Comparison of ENCODE assay signal across 17 cellular contexts in genomic region chr6:33985947-33986346, GRCh38.
A peak's percentile ranks its signal among the peaks of the same experiment; 100 is the strongest.
DNase-seq lines count a peak whose midpoint lies in the region; ATAC-seq and TF ChIP-seq lines count a peak whose summit lies in the region.
"Had no signal": no experiment of that assay in that cellular context is flagged by ENCODE, and none has a peak within 500 bp of the region (broad histone marks: within the 10 kb centered on the region; RNA-seq: fewer than 3 reads in every experiment).

No MANE protein-coding gene starts in this region.

- H3K4me1 ChIP-seq in heart left ventricle (peaks cover 0 to 5% (median 0%) of the 10 kb centered on the region in 12 donors), endodermal cell (ENCODE audit: control insufficient read depth, insufficient read depth, low read length) (peaks cover 20% of the 10 kb centered on the region), neural progenitor cell (peaks cover 9% of the 10 kb centered on the region), upper lobe of right lung (no peaks in the 10 kb centered on the region)
- H3K4me1 ChIP-seq: HAP-1 had no signal

- no peak overlapping the region for H3K9ac ChIP-seq in endodermal cell (ENCODE audit: extremely low read depth, low read length, poor library complexity, severe bottlenecking)
- no peak overlapping the region for H3K9ac ChIP-seq in neural progenitor cell

- H3K4me1 Mint-ChIP-seq in endodermal cell: peaks cover 44% of the 10 kb centered on the region
- H3K4me1 Mint-ChIP-seq in neural progenitor cell: peaks cover 21% of the 10 kb centered on the region
- H3K4me1 Mint-ChIP-seq: B cell had no signal

- H4K20me1 ChIP-seq in neural progenitor cell (ENCODE audit: low read depth): no peaks in the 10 kb centered on the region

- H3K27ac Mint-ChIP-seq in endodermal cell: no peak overlapping the region
- H3K27ac Mint-ChIP-seq in neural progenitor cell: peak overlapping the region; percentile 15
- H3K27ac Mint-ChIP-seq: B cell; CD4-positive, alpha-beta T cell had no signal

- H3K36me3 Mint-ChIP-seq in endodermal cell (ENCODE audit: low read depth) (no peaks in the 10 kb centered on the region), neural progenitor cell (no peaks in the 10 kb centered on the region)

- H3K4me3 ChIP-seq in heart left ventricle: no peak overlapping the region
- no peak overlapping the region for H3K4me3 ChIP-seq in endodermal cell (ENCODE audit: low read length)
- H3K4me3 ChIP-seq in neural progenitor cell: no peak overlapping the region
- no peak overlapping the region for H3K4me3 ChIP-seq in upper lobe of right lung
- H3K4me3 ChIP-seq: HAP-1 had no signal

- no peak overlapping the region for H3K4me3 Mint-ChIP-seq in endodermal cell
- H3K4me3 Mint-ChIP-seq in neural progenitor cell: no peak overlapping the region
- H3K4me3 Mint-ChIP-seq: B cell; CD4-positive, alpha-beta T cell had no signal

- 42 to 76% (median 58%) methylated on average over 1 of the region's 1 CpG for WGBS in heart left ventricle, 4 donors
- 92 to 100% methylated on average over 1 of the region's 1 CpG for WGBS in endodermal cell (ENCODE audit: insufficient coverage in 1 of 2, insufficient read length in 1 of 2), 2 experiments

- H3K27ac ChIP-seq in heart left ventricle (no peak overlapping the region), endodermal cell (ENCODE audit: low read depth, low read length) (no peak overlapping the region), neural progenitor cell (no peak overlapping the region), upper lobe of right lung (no peak overlapping the region)

- DNase-seq in cardiac septum (ENCODE audit: low spot score) (peak; percentile 14), heart left ventricle (no peak), endodermal cell (peak; percentile 13), neural progenitor cell (ENCODE audit: low spot score) (no peak), upper lobe of right lung (peak; percentile 18), NCI-H226 (no peak), NCI-H82 treated with DMSO at 0.1 percent for 48 hours (lab: John Stamatoyannopoulos, UW; ENCODE audit: unreplicated experiment) (no peak)
- DNase-seq in stimulated activated CD4-positive, alpha-beta T cell treated with anti-CD3 and anti-CD28 coated beads, Interleukin-1b, Interleukin-23, amount 100 ng/mL, for 48 hours: no peak
- DNase-seq: 8988T; ACHN; C1 segment of cervical spinal cord; Calu3; CD4-positive, alpha-beta T cell; DMS 273 treated with DMSO at 0.1 percent for 48 hours; GOT3 had no signal

- ATAC-seq in heart left ventricle: no peak
- no peak for ATAC-seq in upper lobe of right lung

- H3K27me3 Mint-ChIP-seq in endodermal cell (ENCODE audit: insufficient read depth) (peaks cover 41% of the 10 kb centered on the region), neural progenitor cell (ENCODE audit: insufficient read depth, low read depth) (peaks cover 16% of the 10 kb centered on the region)
- H3K27me3 Mint-ChIP-seq: CD4-positive, alpha-beta T cell had no signal

- intact Hi-C loops in cardiac septum (cut with DNase I) (no loop called here), heart left ventricle (cut with DNase I) (no loop called here), upper lobe of right lung (cut with DNase I) (no loop called here)

- H3K4me2 ChIP-seq in neural progenitor cell: no peak overlapping the region

- H3K27me3 ChIP-seq in heart left ventricle (peaks cover 0 to 35% (median 5%) of the 10 kb centered on the region in 9 donors), endodermal cell (ENCODE audit: control insufficient read depth, insufficient read depth, low read length, poor library complexity, severe bottlenecking) (peaks cover 4% of the 10 kb centered on the region), neural progenitor cell (no peaks in the 10 kb centered on the region), upper lobe of right lung (no peaks in the 10 kb centered on the region)

- H2AFZ ChIP-seq in neural progenitor cell (replicated peaks): no peak overlapping the region

- H3K9me3 ChIP-seq in heart left ventricle: no peaks in the 10 kb centered on the region
- peaks cover 9% of the 10 kb centered on the region for H3K9me3 ChIP-seq in endodermal cell (ENCODE audit: control insufficient read depth, low read length)
- no peaks in the 10 kb centered on the region for H3K9me3 ChIP-seq in neural progenitor cell (ENCODE audit: low read depth)
- no peaks in the 10 kb centered on the region for H3K9me3 ChIP-seq in upper lobe of right lung
- H3K9me3 ChIP-seq: HAP-1 had no signal

- H3K36me3 ChIP-seq in heart left ventricle (no peaks in the 10 kb centered on the region), endodermal cell (ENCODE audit: control insufficient read depth, insufficient read depth, low read length) (no peaks in the 10 kb centered on the region), neural progenitor cell (no peaks in the 10 kb centered on the region), upper lobe of right lung (no peaks in the 10 kb centered on the region)
- H3K36me3 ChIP-seq: HAP-1 had no signal

- TF ChIP-seq CTCF in heart left ventricle (IDR thresholded peaks at IDR 0.05) (no peak), endodermal cell (conservative IDR thresholded peaks at IDR 0.05) (no peak), neural progenitor cell (IDR thresholded peaks at IDR 0.05) (no peak), upper lobe of right lung (IDR thresholded peaks at IDR 0.05) (no peak)

- no peaks in the 10 kb centered on the region for H3F3A ChIP-seq in neural progenitor cell (ENCODE audit: low read depth)

- no peak for TF ChIP-seq POLR2A in heart left ventricle (IDR thresholded peaks at IDR 0.05)

- H3K79me2 ChIP-seq in neural progenitor cell (ENCODE audit: low read depth): no peaks in the 10 kb centered on the region

- H3K9me3 Mint-ChIP-seq in endodermal cell: peaks cover 8% of the 10 kb centered on the region
- no peaks in the 10 kb centered on the region for H3K9me3 Mint-ChIP-seq in neural progenitor cell
- H3K9me3 Mint-ChIP-seq: CD4-positive, alpha-beta T cell had no signal

Comparison
In these comparisons a context has a peak if more than half of its experiments do, and no peak if none do; other contexts are left out.
1. DNase-seq: peak in cardiac septum (single experiment), endodermal cell (single experiment) and upper lobe of right lung (single experiment); none in heart left ventricle (0 of 5), neural progenitor cell (single experiment), stimulated activated CD4-positive, alpha-beta T cell treated with anti-CD3 and anti-CD28 coated beads, Interleukin-1b, Interleukin-23, amount 100 ng/mL, for 48 hours (single experiment), NCI-H226 (single experiment) and NCI-H82 treated with DMSO at 0.1 percent for 48 hours (single experiment).